In the genomic region with DNA sequence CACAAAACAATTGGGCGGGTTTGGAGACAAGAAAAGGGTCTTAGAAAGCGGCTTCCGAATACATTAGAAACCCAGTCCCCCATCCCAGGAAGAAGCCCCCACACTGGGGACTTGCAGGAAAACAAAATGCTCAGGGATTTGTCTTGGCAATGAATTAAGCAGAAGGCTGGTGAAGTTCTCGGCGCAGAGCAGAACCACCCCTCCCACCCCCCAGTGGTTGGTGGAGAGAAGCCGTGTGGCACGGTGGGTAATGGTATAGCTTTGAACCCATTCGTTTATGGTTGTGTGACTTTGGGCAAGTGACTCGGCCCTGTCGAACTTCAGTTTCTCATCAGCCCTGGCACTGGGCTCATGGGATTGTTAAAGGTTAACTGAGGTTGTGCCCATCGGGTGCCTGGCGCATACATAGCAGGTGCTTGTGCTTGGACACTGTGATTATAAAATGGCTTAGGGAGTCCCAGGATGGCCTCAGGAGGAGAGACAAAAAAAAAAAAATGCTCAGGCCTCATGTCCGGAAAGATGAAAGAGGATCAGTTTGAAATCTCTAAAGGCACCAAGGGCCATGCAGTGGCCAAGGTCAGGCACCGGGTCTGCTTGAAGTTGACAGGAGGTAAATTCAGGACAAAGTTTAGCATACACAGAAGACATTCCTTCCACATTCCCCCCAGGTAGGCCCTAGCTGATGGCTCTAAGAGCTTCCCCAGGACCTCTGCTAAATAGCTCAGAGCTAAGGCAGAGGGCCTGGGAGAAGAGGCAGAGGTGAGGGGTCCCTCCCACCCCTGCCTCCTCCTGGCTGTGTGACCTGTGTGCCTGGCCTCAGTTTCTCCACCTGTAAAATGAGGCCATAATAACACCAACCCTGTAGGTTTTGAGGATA, we compare ENCODE assay signal across 1 cellular context.
A peak's percentile ranks its signal among the peaks of the same experiment; 100 is the strongest.
TF ChIP-seq lines count a peak whose summit lies in the region.

No MANE protein-coding gene starts in this region.

TF ChIP-seq in HepG2, 621 proteins besides CTCF, POLR2A, EP300 and RAD21 (continued from another document and continues in another):
- TF ChIP-seq, protein P1, sequence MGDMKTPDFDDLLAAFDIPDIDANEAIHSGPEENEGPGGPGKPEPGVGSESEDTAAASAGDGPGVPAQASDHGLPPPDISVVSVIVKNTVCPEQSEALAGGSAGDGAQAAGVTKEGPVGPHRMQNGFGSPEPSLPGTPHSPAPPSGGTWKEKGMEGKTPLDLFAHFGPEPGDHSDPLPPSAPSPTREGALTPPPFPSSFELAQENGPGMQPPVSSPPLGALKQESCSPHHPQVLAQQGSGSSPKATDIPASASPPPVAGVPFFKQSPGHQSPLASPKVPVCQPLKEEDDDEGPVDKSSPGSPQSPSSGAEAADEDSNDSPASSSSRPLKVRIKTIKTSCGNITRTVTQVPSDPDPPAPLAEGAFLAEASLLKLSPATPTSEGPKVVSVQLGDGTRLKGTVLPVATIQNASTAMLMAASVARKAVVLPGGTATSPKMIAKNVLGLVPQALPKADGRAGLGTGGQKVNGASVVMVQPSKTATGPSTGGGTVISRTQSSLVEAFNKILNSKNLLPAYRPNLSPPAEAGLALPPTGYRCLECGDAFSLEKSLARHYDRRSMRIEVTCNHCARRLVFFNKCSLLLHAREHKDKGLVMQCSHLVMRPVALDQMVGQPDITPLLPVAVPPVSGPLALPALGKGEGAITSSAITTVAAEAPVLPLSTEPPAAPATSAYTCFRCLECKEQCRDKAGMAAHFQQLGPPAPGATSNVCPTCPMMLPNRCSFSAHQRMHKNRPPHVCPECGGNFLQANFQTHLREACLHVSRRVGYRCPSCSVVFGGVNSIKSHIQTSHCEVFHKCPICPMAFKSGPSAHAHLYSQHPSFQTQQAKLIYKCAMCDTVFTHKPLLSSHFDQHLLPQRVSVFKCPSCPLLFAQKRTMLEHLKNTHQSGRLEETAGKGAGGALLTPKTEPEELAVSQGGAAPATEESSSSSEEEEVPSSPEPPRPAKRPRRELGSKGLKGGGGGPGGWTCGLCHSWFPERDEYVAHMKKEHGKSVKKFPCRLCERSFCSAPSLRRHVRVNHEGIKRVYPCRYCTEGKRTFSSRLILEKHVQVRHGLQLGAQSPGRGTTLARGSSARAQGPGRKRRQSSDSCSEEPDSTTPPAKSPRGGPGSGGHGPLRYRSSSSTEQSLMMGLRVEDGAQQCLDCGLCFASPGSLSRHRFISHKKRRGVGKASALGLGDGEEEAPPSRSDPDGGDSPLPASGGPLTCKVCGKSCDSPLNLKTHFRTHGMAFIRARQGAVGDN (CRISPR knock-in tag; IDR thresholded peaks at IDR 0.05), result 0 out of 2 replicates have a peak, but pooled peaks have one; percentile 68
- TF ChIP-seq STAG1 (CRISPR knock-in tag; IDR thresholded peaks at IDR 0.05) (peak; percentile 56), ZNF703 (CRISPR knock-in tag; IDR thresholded peaks at IDR 0.05; ENCODE audit: borderline replicate concordance) (peak; percentile 6; the same call in 1 of the 2 replicates), STAT5B (CRISPR knock-in tag; IDR thresholded peaks at IDR 0.05) (peak; percentile 95), PRPF4 (IDR thresholded peaks at IDR 0.05; ENCODE audit: low read depth, low read length, poor library complexity, severe bottlenecking) (peak; percentile 20), BHLHE40 (IDR thresholded peaks at IDR 0.05; ENCODE audit: low read length) (peak; percentile 20; the same call in 1 of the 2 replicates), ZNF530 (CRISPR knock-in tag; IDR thresholded peaks at IDR 0.05; ENCODE audit: low read depth) (no peak), SIN3B (IDR thresholded peaks at IDR 0.05; ENCODE audit: low read length) (no peak), ZNF549 (CRISPR knock-in tag; IDR thresholded peaks at IDR 0.05) (no peak), SKI (IDR thresholded peaks at IDR 0.05; ENCODE audit: partially characterized antibody) (peak; percentile 97), ZNF367 (CRISPR knock-in tag; IDR thresholded peaks at IDR 0.05; ENCODE audit: borderline replicate concordance) (0 out of 2 replicates have a peak, but pooled peaks have one; percentile 17), ZNF501 (CRISPR knock-in tag; IDR thresholded peaks at IDR 0.05) (peak; percentile 73), KLF12 (CRISPR knock-in tag; IDR thresholded peaks at IDR 0.05; ENCODE audit: borderline replicate concordance) (peak; percentile 66; the same call in 1 of the 2 replicates), NFIB (CRISPR knock-in tag; IDR thresholded peaks at IDR 0.05; ENCODE audit: borderline replicate concordance) (no peak), HNRNPL (IDR thresholded peaks at IDR 0.05; ENCODE audit: low read depth, low read length) (peak; percentile 92; the same call in 1 of the 2 replicates), ERF (CRISPR knock-in tag; IDR thresholded peaks at IDR 0.05) (peak; percentile 87), GTF2F1 (IDR thresholded peaks at IDR 0.05; ENCODE audit: low read length) (no peak), RARA (CRISPR knock-in tag; IDR thresholded peaks at IDR 0.05) (peak; percentile 100), MAF1 (CRISPR knock-in tag; IDR thresholded peaks at IDR 0.05; ENCODE audit: borderline replicate concordance) (peak; percentile 30; the same call in 1 of the 2 replicates), ZNF883 (CRISPR knock-in tag; IDR thresholded peaks at IDR 0.05; ENCODE audit: not compliant biosample characterization) (peak; percentile 20), KLF11 (CRISPR knock-in tag; IDR thresholded peaks at IDR 0.05) (peak; percentile 66; the same call in 1 of the 2 replicates)
- TF ChIP-seq, protein P2, sequence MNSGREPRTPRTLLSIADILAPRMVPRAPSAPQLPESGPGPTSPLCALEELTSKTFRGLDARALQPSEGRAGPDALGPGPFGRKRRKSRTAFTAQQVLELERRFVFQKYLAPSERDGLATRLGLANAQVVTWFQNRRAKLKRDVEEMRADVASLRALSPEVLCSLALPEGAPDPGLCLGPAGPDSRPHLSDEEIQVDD (CRISPR knock-in tag; IDR thresholded peaks at IDR 0.05; ENCODE audit: borderline replicate concordance), result 0 out of 2 replicates have a peak, but pooled peaks have one; percentile 11
- TF ChIP-seq, protein P3, sequence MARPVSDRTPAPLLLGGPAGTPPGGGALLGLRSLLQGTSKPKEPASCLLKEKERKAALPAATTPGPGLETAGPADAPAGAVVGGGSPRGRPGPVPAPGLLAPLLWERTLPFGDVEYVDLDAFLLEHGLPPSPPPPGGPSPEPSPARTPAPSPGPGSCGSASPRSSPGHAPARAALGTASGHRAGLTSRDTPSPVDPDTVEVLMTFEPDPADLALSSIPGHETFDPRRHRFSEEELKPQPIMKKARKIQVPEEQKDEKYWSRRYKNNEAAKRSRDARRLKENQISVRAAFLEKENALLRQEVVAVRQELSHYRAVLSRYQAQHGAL (CRISPR knock-in tag; IDR thresholded peaks at IDR 0.05; ENCODE audit: not compliant biosample characterization), result no peak
- TF ChIP-seq, protein P4, sequence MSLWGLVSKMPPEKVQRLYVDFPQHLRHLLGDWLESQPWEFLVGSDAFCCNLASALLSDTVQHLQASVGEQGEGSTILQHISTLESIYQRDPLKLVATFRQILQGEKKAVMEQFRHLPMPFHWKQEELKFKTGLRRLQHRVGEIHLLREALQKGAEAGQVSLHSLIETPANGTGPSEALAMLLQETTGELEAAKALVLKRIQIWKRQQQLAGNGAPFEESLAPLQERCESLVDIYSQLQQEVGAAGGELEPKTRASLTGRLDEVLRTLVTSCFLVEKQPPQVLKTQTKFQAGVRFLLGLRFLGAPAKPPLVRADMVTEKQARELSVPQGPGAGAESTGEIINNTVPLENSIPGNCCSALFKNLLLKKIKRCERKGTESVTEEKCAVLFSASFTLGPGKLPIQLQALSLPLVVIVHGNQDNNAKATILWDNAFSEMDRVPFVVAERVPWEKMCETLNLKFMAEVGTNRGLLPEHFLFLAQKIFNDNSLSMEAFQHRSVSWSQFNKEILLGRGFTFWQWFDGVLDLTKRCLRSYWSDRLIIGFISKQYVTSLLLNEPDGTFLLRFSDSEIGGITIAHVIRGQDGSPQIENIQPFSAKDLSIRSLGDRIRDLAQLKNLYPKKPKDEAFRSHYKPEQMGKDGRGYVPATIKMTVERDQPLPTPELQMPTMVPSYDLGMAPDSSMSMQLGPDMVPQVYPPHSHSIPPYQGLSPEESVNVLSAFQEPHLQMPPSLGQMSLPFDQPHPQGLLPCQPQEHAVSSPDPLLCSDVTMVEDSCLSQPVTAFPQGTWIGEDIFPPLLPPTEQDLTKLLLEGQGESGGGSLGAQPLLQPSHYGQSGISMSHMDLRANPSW (CRISPR knock-in tag; IDR thresholded peaks at IDR 0.05; ENCODE audit: borderline replicate concordance), result 0 out of 2 replicates have a peak, but pooled peaks have one; percentile 53
- TF ChIP-seq, protein P5, sequence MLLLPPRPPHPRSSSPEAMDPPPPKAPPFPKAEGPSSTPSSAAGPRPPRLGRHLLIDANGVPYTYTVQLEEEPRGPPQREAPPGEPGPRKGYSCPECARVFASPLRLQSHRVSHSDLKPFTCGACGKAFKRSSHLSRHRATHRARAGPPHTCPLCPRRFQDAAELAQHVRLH (CRISPR knock-in tag; IDR thresholded peaks at IDR 0.05; ENCODE audit: borderline replicate concordance, low read depth), result peak; percentile 75
- TF ChIP-seq, protein P6, sequence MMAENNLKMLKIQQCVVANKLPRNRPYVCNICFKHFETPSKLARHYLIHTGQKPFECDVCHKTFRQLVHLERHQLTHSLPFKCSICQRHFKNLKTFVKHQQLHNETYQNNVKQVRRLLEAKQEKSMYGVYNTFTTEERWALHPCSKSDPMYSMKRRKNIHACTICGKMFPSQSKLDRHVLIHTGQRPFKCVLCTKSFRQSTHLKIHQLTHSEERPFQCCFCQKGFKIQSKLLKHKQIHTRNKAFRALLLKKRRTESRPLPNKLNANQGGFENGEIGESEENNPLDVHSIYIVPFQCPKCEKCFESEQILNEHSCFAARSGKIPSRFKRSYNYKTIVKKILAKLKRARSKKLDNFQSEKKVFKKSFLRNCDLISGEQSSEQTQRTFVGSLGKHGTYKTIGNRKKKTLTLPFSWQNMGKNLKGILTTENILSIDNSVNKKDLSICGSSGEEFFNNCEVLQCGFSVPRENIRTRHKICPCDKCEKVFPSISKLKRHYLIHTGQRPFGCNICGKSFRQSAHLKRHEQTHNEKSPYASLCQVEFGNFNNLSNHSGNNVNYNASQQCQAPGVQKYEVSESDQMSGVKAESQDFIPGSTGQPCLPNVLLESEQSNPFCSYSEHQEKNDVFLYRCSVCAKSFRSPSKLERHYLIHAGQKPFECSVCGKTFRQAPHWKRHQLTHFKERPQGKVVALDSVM (CRISPR knock-in tag; IDR thresholded peaks at IDR 0.05), result peak; percentile 2; the same call in 1 of the 2 replicates
- TF ChIP-seq, protein P7, sequence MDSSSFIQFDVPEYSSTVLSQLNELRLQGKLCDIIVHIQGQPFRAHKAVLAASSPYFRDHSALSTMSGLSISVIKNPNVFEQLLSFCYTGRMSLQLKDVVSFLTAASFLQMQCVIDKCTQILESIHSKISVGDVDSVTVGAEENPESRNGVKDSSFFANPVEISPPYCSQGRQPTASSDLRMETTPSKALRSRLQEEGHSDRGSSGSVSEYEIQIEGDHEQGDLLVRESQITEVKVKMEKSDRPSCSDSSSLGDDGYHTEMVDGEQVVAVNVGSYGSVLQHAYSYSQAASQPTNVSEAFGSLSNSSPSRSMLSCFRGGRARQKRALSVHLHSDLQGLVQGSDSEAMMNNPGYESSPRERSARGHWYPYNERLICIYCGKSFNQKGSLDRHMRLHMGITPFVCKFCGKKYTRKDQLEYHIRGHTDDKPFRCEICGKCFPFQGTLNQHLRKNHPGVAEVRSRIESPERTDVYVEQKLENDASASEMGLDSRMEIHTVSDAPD (CRISPR knock-in tag; IDR thresholded peaks at IDR 0.05), result peak; percentile 96
- TF ChIP-seq, protein P8, sequence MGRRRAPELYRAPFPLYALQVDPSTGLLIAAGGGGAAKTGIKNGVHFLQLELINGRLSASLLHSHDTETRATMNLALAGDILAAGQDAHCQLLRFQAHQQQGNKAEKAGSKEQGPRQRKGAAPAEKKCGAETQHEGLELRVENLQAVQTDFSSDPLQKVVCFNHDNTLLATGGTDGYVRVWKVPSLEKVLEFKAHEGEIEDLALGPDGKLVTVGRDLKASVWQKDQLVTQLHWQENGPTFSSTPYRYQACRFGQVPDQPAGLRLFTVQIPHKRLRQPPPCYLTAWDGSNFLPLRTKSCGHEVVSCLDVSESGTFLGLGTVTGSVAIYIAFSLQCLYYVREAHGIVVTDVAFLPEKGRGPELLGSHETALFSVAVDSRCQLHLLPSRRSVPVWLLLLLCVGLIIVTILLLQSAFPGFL (CRISPR knock-in tag; IDR thresholded peaks at IDR 0.05), result no peak
- TF ChIP-seq, protein P9, sequence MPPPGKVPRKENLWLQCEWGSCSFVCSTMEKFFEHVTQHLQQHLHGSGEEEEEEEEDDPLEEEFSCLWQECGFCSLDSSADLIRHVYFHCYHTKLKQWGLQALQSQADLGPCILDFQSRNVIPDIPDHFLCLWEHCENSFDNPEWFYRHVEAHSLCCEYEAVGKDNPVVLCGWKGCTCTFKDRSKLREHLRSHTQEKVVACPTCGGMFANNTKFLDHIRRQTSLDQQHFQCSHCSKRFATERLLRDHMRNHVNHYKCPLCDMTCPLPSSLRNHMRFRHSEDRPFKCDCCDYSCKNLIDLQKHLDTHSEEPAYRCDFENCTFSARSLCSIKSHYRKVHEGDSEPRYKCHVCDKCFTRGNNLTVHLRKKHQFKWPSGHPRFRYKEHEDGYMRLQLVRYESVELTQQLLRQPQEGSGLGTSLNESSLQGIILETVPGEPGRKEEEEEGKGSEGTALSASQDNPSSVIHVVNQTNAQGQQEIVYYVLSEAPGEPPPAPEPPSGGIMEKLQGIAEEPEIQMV (CRISPR knock-in tag; IDR thresholded peaks at IDR 0.05; ENCODE audit: low read depth), result peak; percentile 56
- TF ChIP-seq, protein P10, sequence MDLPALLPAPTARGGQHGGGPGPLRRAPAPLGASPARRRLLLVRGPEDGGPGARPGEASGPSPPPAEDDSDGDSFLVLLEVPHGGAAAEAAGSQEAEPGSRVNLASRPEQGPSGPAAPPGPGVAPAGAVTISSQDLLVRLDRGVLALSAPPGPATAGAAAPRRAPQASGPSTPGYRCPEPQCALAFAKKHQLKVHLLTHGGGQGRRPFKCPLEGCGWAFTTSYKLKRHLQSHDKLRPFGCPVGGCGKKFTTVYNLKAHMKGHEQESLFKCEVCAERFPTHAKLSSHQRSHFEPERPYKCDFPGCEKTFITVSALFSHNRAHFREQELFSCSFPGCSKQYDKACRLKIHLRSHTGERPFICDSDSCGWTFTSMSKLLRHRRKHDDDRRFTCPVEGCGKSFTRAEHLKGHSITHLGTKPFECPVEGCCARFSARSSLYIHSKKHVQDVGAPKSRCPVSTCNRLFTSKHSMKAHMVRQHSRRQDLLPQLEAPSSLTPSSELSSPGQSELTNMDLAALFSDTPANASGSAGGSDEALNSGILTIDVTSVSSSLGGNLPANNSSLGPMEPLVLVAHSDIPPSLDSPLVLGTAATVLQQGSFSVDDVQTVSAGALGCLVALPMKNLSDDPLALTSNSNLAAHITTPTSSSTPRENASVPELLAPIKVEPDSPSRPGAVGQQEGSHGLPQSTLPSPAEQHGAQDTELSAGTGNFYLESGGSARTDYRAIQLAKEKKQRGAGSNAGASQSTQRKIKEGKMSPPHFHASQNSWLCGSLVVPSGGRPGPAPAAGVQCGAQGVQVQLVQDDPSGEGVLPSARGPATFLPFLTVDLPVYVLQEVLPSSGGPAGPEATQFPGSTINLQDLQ (CRISPR knock-in tag; IDR thresholded peaks at IDR 0.05), result peak; percentile 20; the same call in 1 of the 2 replicates
- TF ChIP-seq, protein P11, sequence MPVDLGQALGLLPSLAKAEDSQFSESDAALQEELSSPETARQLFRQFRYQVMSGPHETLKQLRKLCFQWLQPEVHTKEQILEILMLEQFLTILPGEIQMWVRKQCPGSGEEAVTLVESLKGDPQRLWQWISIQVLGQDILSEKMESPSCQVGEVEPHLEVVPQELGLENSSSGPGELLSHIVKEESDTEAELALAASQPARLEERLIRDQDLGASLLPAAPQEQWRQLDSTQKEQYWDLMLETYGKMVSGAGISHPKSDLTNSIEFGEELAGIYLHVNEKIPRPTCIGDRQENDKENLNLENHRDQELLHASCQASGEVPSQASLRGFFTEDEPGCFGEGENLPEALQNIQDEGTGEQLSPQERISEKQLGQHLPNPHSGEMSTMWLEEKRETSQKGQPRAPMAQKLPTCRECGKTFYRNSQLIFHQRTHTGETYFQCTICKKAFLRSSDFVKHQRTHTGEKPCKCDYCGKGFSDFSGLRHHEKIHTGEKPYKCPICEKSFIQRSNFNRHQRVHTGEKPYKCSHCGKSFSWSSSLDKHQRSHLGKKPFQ (CRISPR knock-in tag; IDR thresholded peaks at IDR 0.05; ENCODE audit: insufficient replicate concordance), result peak; percentile 61
